In the genomic region with DNA sequence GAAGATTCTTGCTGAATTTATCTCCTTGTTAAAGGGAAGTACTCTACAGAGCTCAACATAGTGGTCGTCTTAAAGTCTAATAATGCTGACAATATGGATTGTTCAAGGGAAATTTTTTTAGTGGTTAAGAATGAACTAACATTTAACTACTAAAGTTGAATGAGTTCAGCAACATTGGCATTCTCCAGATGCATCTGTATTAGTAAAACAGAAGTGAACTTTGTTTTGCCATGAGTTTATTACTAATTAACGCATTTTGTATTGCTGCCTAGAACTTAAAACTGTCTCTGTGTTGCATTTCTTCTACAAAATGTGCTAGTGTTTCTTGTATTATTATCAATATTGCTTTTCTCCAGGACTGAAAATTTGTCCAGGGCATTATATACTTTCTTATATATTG, we compare ENCODE assay signal across 25 cellular contexts.
DNase-seq lines count a peak whose midpoint lies in the region; ATAC-seq, FAIRE-seq and TF ChIP-seq lines count a peak whose summit lies in the region.
"Had no signal": no experiment of that assay in that cellular context is flagged by ENCODE, and none has a peak within 500 bp of the region (broad histone marks: within the 10 kb centered on the region; RNA-seq: fewer than 3 reads in every experiment).

No MANE protein-coding gene starts in this region.

- TF ChIP-seq CTCF in OCI-LY1 (IDR thresholded peaks at IDR 0.05; ENCODE audit: low read length), result no peak
- TF ChIP-seq CTCF in HepG2 (CRISPR knock-in tag; IDR thresholded peaks at IDR 0.05), result no peak

- FAIRE-seq in HepG2 (lab: Jason Lieb, UNC) (no peak), urothelium cell line (lab: Jason Lieb, UNC) (no peak)
- FAIRE-seq: GM12891 had no signal

- peak overlapping the region; percentile 96 for H3K27ac ChIP-seq in OCI-LY1 (ENCODE audit: low read depth, low read length, poor library complexity, severe bottlenecking)
- no peak overlapping the region for H3K27ac ChIP-seq in HepG2 (ENCODE audit: extremely low read length, insufficient read depth, low read length)
- H3K27ac ChIP-seq: C4-2B, PC-9 had no signal

- H3K4me2 ChIP-seq in OCI-LY1 (ENCODE audit: low read length) (peak overlapping the region; percentile 1; the same call in 1 of the 2 replicates), HepG2 (ENCODE audit: low read depth, low read length) (no peak overlapping the region)
- H3K4me2 ChIP-seq: PC-9 had no signal

- in situ Hi-C loops in HepG2 (cut with HindIII; ENCODE audit: extremely low pct_ligation_motif_present, low pct_unique_long_range_greater_than_20kb), result no loop called here

- peaks cover 25% of the 10 kb centered on the region for H3K36me3 ChIP-seq in OCI-LY1 (ENCODE audit: insufficient read depth, low read length)
- peaks cover 4 to 24% of the 10 kb centered on the region in 2 experiments for H3K36me3 ChIP-seq in HepG2 (replicated peaks in 1 of 2; ENCODE audit: control insufficient read depth in 1 of 2, insufficient read depth in 2 of 2, low read length in 2 of 2)

- H3F3A ChIP-seq in OCI-LY1 (ENCODE audit: insufficient read depth, low read length), result no peaks in the 10 kb centered on the region

- CTCF ChIA-PET in HepG2 (lab: Yijun Ruan, JAX; ENCODE audit: low intra/inter-chr PET ratio, low total read pairs), result no interaction called here

- H4K20me1 ChIP-seq in OCI-LY1 (ENCODE audit: insufficient read depth, low read length) (no peaks in the 10 kb centered on the region), HepG2 (ENCODE audit: insufficient read depth, low read length) (no peaks in the 10 kb centered on the region; the same call in 1 of the 2 replicates)

- no peak overlapping the region for H2AFZ ChIP-seq in OCI-LY1 (ENCODE audit: low read length)
- H2AFZ ChIP-seq in HepG2 (ENCODE audit: low read length), result no peak overlapping the region
- H2AFZ ChIP-seq: PC-9 had no signal

- 95% methylated on average over 2 of the region's 2 CpGs for WGBS in HepG2 (ENCODE audit: low lambda C conversion rate)

- peaks cover 2% of the 10 kb centered on the region; the same call in 1 of the 2 replicates for H3K79me2 ChIP-seq in OCI-LY1 (ENCODE audit: insufficient read depth, low read length)
- H3K79me2 ChIP-seq in HepG2 (ENCODE audit: insufficient read depth, low read length), result no peaks in the 10 kb centered on the region

- no peak overlapping the region for H3K4me3 ChIP-seq in OCI-LY1 (ENCODE audit: low read depth, low read length, poor library complexity, severe bottlenecking)
- no peak overlapping the region for H3K4me3 ChIP-seq in HepG2 (replicated peaks in 1 of 3; ENCODE audit: insufficient read depth in 1 of 3, low read depth in 2 of 3, low read length in 3 of 3)
- H3K4me3 ChIP-seq: PC-9 had no signal

- H3K9me3 ChIP-seq in OCI-LY1 (ENCODE audit: low read length) (no peaks in the 10 kb centered on the region), HepG2 (ENCODE audit: low read length) (no peaks in the 10 kb centered on the region)
- H3K9me3 ChIP-seq: Caco-2 had no signal

- H3K27me3 ChIP-seq in OCI-LY1 (ENCODE audit: insufficient read depth, low read length) (no peaks in the 10 kb centered on the region), HepG2 (ENCODE audit: control insufficient read depth in 1 of 2, insufficient read depth in 2 of 2, low read length in 2 of 2) (no peaks in the 10 kb centered on the region)

- H3K9ac ChIP-seq in OCI-LY1 (ENCODE audit: low read length) (no peak overlapping the region), HepG2 (ENCODE audit: insufficient read depth, low read depth, low read length) (no peak overlapping the region)

- H3K4me1 ChIP-seq in OCI-LY1 (ENCODE audit: insufficient read depth, low read length, severe bottlenecking) (peaks cover 92% of the 10 kb centered on the region), HepG2 (ENCODE audit: insufficient read depth, low read length) (peaks cover 14% of the 10 kb centered on the region)

- H3K9me2 ChIP-seq in OCI-LY1 (ENCODE audit: low read depth, low read length), result no peaks in the 10 kb centered on the region

- TF ChIP-seq POLR2A in HepG2 (IDR thresholded peaks at IDR 0.05; ENCODE audit: insufficient read depth in 1 of 2, low read depth in 2 of 2, low read length in 2 of 2), result no peak

- intact Hi-C loops in HepG2 (cut with micrococcal nuclease; ENCODE audit: unreplicated experiment), result no loop called here

- TF ChIP-seq EP300 in HepG2 (IDR thresholded peaks at IDR 0.05; ENCODE audit: low read depth in 2 of 2, low read length in 2 of 2) (no peak), HepG2 (CRISPR knock-in tag; IDR thresholded peaks at IDR 0.05; ENCODE audit: borderline replicate concordance) (no peak)

- BruUV-seq in HepG2 (replicated peaks; lab: Mats Ljungman, UMichigan), result no TSS peak

- no peak for DNase-seq in HepG2 (ENCODE audit: low spot score)
- DNase-seq in activated CD4-positive, alpha-beta T cell treated with anti-CD3 and anti-CD28 coated beads for 48 hours, result no peak
- no peak for DNase-seq in stimulated activated CD4-positive, alpha-beta T cell treated with anti-CD3 and anti-CD28 coated beads, Interleukin-4, amount 100 ng/mL, for 4 hours
- DNase-seq in DMS 273 treated with DMSO at 0.1 percent for 48 hours (lab: John Stamatoyannopoulos, UW), result no peak
- no peak for DNase-seq in urothelium cell line (ENCODE audit: low spot score)
- DNase-seq: Caco-2; CD8-positive, alpha-beta T cell; DMS79 treated with DMSO at 0.1 percent for 48 hours; GF-D8; GOT3; Kasumi-1; NCI-H1105; NCI-H1436 treated with DMSO at 0.1 percent for 48 hours; NCI-H187 treated with DMSO at 0.1 percent for 48 hours; NCI-H446; NCI-H524 treated with DMSO at 0.1 percent for 48 hours; NCI-H774; PC-9; Right ventricle myocardium superior; T-helper 1 cell had no signal

- ATAC-seq in GM19463 (IDR thresholded peaks at IDR 0.05; ENCODE audit: unreplicated experiment), result peak; percentile 24
- ATAC-seq in HepG2, result no peak
- ATAC-seq: CD8-positive, alpha-beta T cell; HCT116 had no signal

- POLR2A ChIA-PET in HepG2 (lab: Yijun Ruan, JAX), result no interaction called here

- no peak for TF ChIP-seq RAD21 in HepG2 (CRISPR knock-in tag; IDR thresholded peaks at IDR 0.05)

TF ChIP-seq in HepG2, 621 proteins besides CTCF, POLR2A, EP300 and RAD21:
- TF ChIP-seq AGO2 (optimal IDR thresholded peaks at IDR 0.05; ENCODE audit: low read depth, low read length), result peak; percentile 11
- 0 out of 4 replicates have a peak, but pooled peaks of 1 of the 2 experiments have one; percentile 7 for TF ChIP-seq MAFK (conservative IDR thresholded peaks at IDR 0.05 in 1 of 2, IDR thresholded peaks at IDR 0.05 in 1 of 2; ENCODE audit: low read length in 2 of 2)
- TF ChIP-seq XRCC5 (optimal IDR thresholded peaks at IDR 0.05; ENCODE audit: low read length), result no peak
